Comparison of ENCODE assay signal across 36 cellular contexts in the genomic region with DNA sequence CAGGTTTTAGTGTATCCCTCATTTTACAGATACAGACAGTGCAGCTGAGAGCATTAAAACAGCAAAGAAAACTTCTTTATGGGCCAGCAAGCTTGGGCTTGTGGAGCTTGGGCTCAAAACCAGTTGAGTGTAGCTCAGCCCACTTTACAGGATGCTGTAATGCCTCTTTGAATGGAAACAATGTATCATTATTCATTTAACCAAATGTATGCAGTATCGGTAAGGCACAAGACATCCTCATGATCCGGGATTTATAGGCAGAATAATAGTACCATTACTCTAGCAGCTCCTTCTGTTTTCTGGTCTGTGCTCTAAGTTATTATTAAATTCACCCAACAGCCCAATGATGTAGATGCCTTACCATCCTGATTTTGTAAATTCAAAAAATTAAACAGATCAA.
"Had no signal": no experiment of that assay in that cellular context is flagged by ENCODE, and none has a peak within 500 bp of the region (broad histone marks: within the 10 kb centered on the region; RNA-seq: fewer than 3 reads in every experiment).

No MANE protein-coding gene starts in this region.

- H3K36me3 ChIP-seq: MG63 had no signal

- H3K4me3 ChIP-seq: MG63 had no signal

- DNase-seq: Karpas-422, KG1, MG63, MM.1S, MV-4-11, NCI-H1048, NCI-H1092, NCI-H1092 treated with DMSO at 0.1 percent for 48 hours, NCI-H1105, NCI-H1105 treated with DMSO at 0.1 percent for 48 hours, NCI-H1417, NCI-H1417 treated with DMSO at 0.1 percent for 48 hours, NCI-H1436, NCI-H1436 treated with DMSO at 0.1 percent for 48 hours, NCI-H146, NCI-H1694, NCI-H1694 treated with DMSO at 0.1 percent for 48 hours, NCI-H187, NCI-H187 treated with DMSO at 0.1 percent for 48 hours, NCI-H1930, NCI-H2029, NCI-H2029 treated with DMSO at 0.1 percent for 48 hours, NCI-H2081, NCI-H2081 treated with DMSO at 0.1 percent for 48 hours, NCI-H2107, NCI-H2171, NCI-H2171 treated with DMSO at 0.1 percent for 48 hours, NCI-H2227 treated with DMSO at 0.1 percent for 48 hours, NCI-H226, NCI-H345, NCI-H446, NCI-H446 treated with DMSO at 0.1 percent for 48 hours, NCI-H510A, NCI-H510A treated with DMSO at 0.1 percent for 48 hours, NCI-H524 had no signal

- H3K27ac ChIP-seq: KMS-11 had no signal

- H3K27me3 ChIP-seq: MG63 had no signal

- H3K9me3 ChIP-seq: MG63 had no signal
